Comparison of ENCODE assay signal across 8 cellular contexts in genomic region chr1:21324368-21325137, GRCh38. TPM values are rescaled to one million over a fixed set of nuclear protein-coding genes. Genes with fewer than 3 reads are reported as not detected.
A peak's percentile ranks its signal among the peaks of the same experiment; 100 is the strongest.
DNase-seq lines count a peak whose midpoint lies in the region; ATAC-seq lines count a peak whose summit lies in the region.

No MANE protein-coding gene starts in this region.

- H3K27me3 ChIP-seq in mucosa of rectum (ENCODE audit: control insufficient read depth in 2 of 2, insufficient read depth in 2 of 2, low read length in 2 of 2), result no peaks in the 10 kb centered on the region

- no peaks in the 10 kb centered on the region for H3K9me3 ChIP-seq in mucosa of rectum (ENCODE audit: control insufficient read depth in 2 of 2, low read length in 2 of 2)

- H3K4me1 ChIP-seq in mucosa of rectum (ENCODE audit: control insufficient read depth in 2 of 2, insufficient read depth in 2 of 2, low read length in 2 of 2), result peaks cover 51 to 53% of the 10 kb centered on the region in 2 donors

- intact Hi-C loops in activated CD4-positive, alpha-beta T cell treated with anti-CD3 and anti-CD28 coated beads, Interleukin-2, amount 10 ng/mL, durations not matched to agents 24 days and 14 days (cut with micrococcal nuclease), result loop anchor here (1.0 kb wide), 3 partner anchors 10 to 30 kb away; no protein-coding TSS in a partner anchor
- intact Hi-C loops in dendritic cell treated with granulocyte-macrophage colony-stimulating factor and Interleukin-4, amounts not matched to agents 40 ng/mL and 50 ng/mL, for 4 days (cut with micrococcal nuclease), result no loop called here

- peak overlapping the region; percentile 77 to 86 for H3K27ac ChIP-seq in mucosa of rectum (ENCODE audit: low read depth in 2 of 2, low read length in 2 of 2)

- peak overlapping the region; percentile 94 for H3K27ac Mint-ChIP-seq in activated CD4-positive, alpha-beta T cell treated with anti-CD3 and anti-CD28 coated beads, Interleukin-2, amount 10 ng/mL, durations not matched to agents 24 days and 14 days
- H3K27ac Mint-ChIP-seq in dendritic cell treated with granulocyte-macrophage colony-stimulating factor and Interleukin-4, amounts not matched to agents 40 ng/mL and 50 ng/mL, for 4 days, result peak overlapping the region; percentile 9

- peaks cover 71% of the 10 kb centered on the region for H3K4me1 Mint-ChIP-seq in activated CD4-positive, alpha-beta T cell treated with anti-CD3 and anti-CD28 coated beads, Interleukin-2, amount 10 ng/mL, durations not matched to agents 24 days and 14 days
- H3K4me1 Mint-ChIP-seq in dendritic cell treated with granulocyte-macrophage colony-stimulating factor and Interleukin-4, amounts not matched to agents 40 ng/mL and 50 ng/mL, for 4 days (ENCODE audit: low read depth), result peaks cover 56% of the 10 kb centered on the region

- H3K36me3 ChIP-seq in mucosa of rectum (ENCODE audit: control insufficient read depth in 2 of 2, insufficient read depth in 2 of 2, low read length in 2 of 2), result no peaks in the 10 kb centered on the region

- peak overlapping the region; percentile 79 for H3K4me3 Mint-ChIP-seq in activated CD4-positive, alpha-beta T cell treated with anti-CD3 and anti-CD28 coated beads, Interleukin-2, amount 10 ng/mL, durations not matched to agents 24 days and 14 days
- H3K4me3 Mint-ChIP-seq in dendritic cell treated with granulocyte-macrophage colony-stimulating factor and Interleukin-4, amounts not matched to agents 40 ng/mL and 50 ng/mL, for 4 days, result peak overlapping the region; percentile 14

- ATAC-seq in HG02885 (IDR thresholded peaks at IDR 0.05; ENCODE audit: poor library complexity, unreplicated experiment), result no peak

- no peaks in the 10 kb centered on the region for H3K27me3 Mint-ChIP-seq in activated CD4-positive, alpha-beta T cell treated with anti-CD3 and anti-CD28 coated beads, Interleukin-2, amount 10 ng/mL, durations not matched to agents 24 days and 14 days
- peaks cover 44% of the 10 kb centered on the region for H3K27me3 Mint-ChIP-seq in dendritic cell treated with granulocyte-macrophage colony-stimulating factor and Interleukin-4, amounts not matched to agents 40 ng/mL and 50 ng/mL, for 4 days

- H3K4me3 ChIP-seq in mucosa of rectum (ENCODE audit: low read length in 2 of 2), result peak overlapping the region; percentile 2 to 41

- peak; percentile 77 for DNase-seq in DMS53 (lab: John Stamatoyannopoulos, UW)
- DNase-seq in LHCN-M2 (ENCODE audit: low read depth), result peak; percentile 94
- peak; percentile 82 for DNase-seq in activated CD4-positive, alpha-beta T cell treated with anti-CD3 and anti-CD28 coated beads, Interleukin-2, amount 10 ng/mL, durations not matched to agents 24 days and 14 days
- peak; percentile 55 to 68 for DNase-seq in stimulated activated CD8-positive, alpha-beta memory T cell treated with anti-CD3 and anti-CD28 coated beads, Interleukin-4, amount 100 ng/mL, for 4 hours (ENCODE audit: low read depth in 2 of 2, low spot score in 1 of 2)
- no peak for DNase-seq in hippocampal formation (lab: John Stamatoyannopoulos, UW)

- peaks cover 38% of the 10 kb centered on the region for H3K36me3 Mint-ChIP-seq in activated CD4-positive, alpha-beta T cell treated with anti-CD3 and anti-CD28 coated beads, Interleukin-2, amount 10 ng/mL, durations not matched to agents 24 days and 14 days (ENCODE audit: low read depth)
- H3K36me3 Mint-ChIP-seq in dendritic cell treated with granulocyte-macrophage colony-stimulating factor and Interleukin-4, amounts not matched to agents 40 ng/mL and 50 ng/mL, for 4 days (ENCODE audit: low read depth), result no peaks in the 10 kb centered on the region

- no peaks in the 10 kb centered on the region for H3K9me3 Mint-ChIP-seq in activated CD4-positive, alpha-beta T cell treated with anti-CD3 and anti-CD28 coated beads, Interleukin-2, amount 10 ng/mL, durations not matched to agents 24 days and 14 days
- no peaks in the 10 kb centered on the region for H3K9me3 Mint-ChIP-seq in dendritic cell treated with granulocyte-macrophage colony-stimulating factor and Interleukin-4, amounts not matched to agents 40 ng/mL and 50 ng/mL, for 4 days

- peak overlapping the region in 1 of 2 donors; percentile 61 for H3K9ac ChIP-seq in mucosa of rectum (ENCODE audit: low read depth in 1 of 2, low read length in 2 of 2)

RNA-seq across cellular contexts. Expression of gene ECE1, which starts 34.3 kb away (rescaled TPM):
- total RNA-seq in LHCN-M2 (2014; rRNA removed), result 50.5 and 61.5 TPM in 2 replicates
- polyA plus RNA-seq in LHCN-M2 (2012), result 54.0 TPM
- 133 and 134 TPM in 2 replicates for total RNA-seq in activated CD4-positive, alpha-beta T cell treated with anti-CD3 and anti-CD28 coated beads, Interleukin-2, amount 10 ng/mL, durations not matched to agents 24 days and 14 days

Comparison
In these comparisons a context has a peak if more than half of its experiments do, and no peak if none do; other contexts are left out.
1. DNase-seq: peak in DMS53 (single experiment), LHCN-M2 (single experiment), activated CD4-positive, alpha-beta T cell treated with anti-CD3 and anti-CD28 coated beads, Interleukin-2, amount 10 ng/mL, durations not matched to agents 24 days and 14 days (single experiment) and stimulated activated CD8-positive, alpha-beta memory T cell treated with anti-CD3 and anti-CD28 coated beads, Interleukin-4, amount 100 ng/mL, for 4 hours (2 of 2); none in hippocampal formation (0 of 2).